In genomic region chr5:104418056-104418455, GRCh38 we compare ENCODE assay signal across 5 cellular contexts.
"Had no signal": no experiment of that assay in that cellular context is flagged by ENCODE, and none has a peak within 500 bp of the region (broad histone marks: within the 10 kb centered on the region; RNA-seq: fewer than 3 reads in every experiment).

No MANE protein-coding gene starts in this region.

- H3K4me3 ChIP-seq: K562 had no signal

- H3K27ac ChIP-seq: HL-60 had no signal

- ATAC-seq: HepG2, K562 had no signal

- DNase-seq: IMR-90, KBM-7 had no signal
